In the genomic region with DNA sequence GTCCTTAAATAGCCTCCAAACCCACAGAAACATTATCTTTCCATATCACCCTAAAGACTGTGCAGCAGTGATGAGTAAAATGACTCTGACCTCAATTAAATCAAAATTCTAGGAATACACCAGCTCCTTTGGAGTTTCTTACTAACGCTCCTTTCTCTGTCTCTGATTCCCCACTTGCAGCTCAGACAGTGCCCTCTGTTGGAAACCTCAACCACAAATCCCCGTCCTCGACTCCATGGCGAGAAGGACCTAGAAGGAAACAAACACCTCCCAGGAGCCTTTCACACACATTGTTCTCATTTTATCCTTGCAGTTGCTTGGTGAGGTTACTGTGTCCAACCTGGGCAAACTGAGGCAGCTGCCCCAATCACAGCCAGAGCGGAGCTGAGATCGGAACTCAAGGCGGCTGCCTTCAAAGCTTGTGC, we compare ENCODE assay signal across 11 cellular contexts. TPM values are rescaled to one million over a fixed set of nuclear protein-coding genes. Genes with fewer than 3 reads are reported as not detected.
A peak's percentile ranks its signal among the peaks of the same experiment; 100 is the strongest.
DNase-seq lines count a peak whose midpoint lies in the region; ATAC-seq and TF ChIP-seq lines count a peak whose summit lies in the region.
"Had no signal": no experiment of that assay in that cellular context is flagged by ENCODE, and none has a peak within 500 bp of the region (broad histone marks: within the 10 kb centered on the region; RNA-seq: fewer than 3 reads in every experiment).

No MANE protein-coding gene starts in this region.

- H3K27ac ChIP-seq in thoracic aorta = no peak overlapping the region

- H3K27ac Mint-ChIP-seq in brain = peak overlapping the region in 1 of 5 experiments; percentile 15
- H3K27ac Mint-ChIP-seq: IgD-negative memory B cell; natural killer cell treated with Interleukin-12 subunit alpha and Interleukin-12 subunit beta and Interleukin-15 and Interleukin-18, amount 100 ng/mL, for 72 hours; T-helper 1 cell treated with Interleukin-12 subunit alpha and Interleukin-12 subunit beta and Interleukin-4 antibody, amounts not matched to agents 30 μg/mL and 1 μg/mL, for 36 hours had no signal

- H3K27me3 ChIP-seq in kidney epithelial cell (ENCODE audit: control insufficient read depth, insufficient read depth, low read length) (no peaks in the 10 kb centered on the region), thoracic aorta (replicated peaks; ENCODE audit: insufficient read depth) (no peaks in the 10 kb centered on the region)

- DNase-seq in DMS53 (lab: John Stamatoyannopoulos, UW) (peak; percentile 26), DMS53 treated with DMSO at 0.1 percent for 48 hours (lab: John Stamatoyannopoulos, UW; ENCODE audit: unreplicated experiment) (no peak), kidney epithelial cell (ENCODE audit: low read depth) (no peak), thoracic aorta (ENCODE audit: low spot score) (no peak), dedifferentiated amniotic fluid mesenchymal stem cell (ENCODE audit: extremely low spot score) (no peak), NCI-H526 treated with DMSO at 0.1 percent for 48 hours (lab: John Stamatoyannopoulos, UW) (no peak)

- no peak for ATAC-seq in thoracic aorta (ENCODE audit: insufficient number of reproducible peaks, low FRiP score, low read depth)
- ATAC-seq in HG03159 (IDR thresholded peaks at IDR 0.05; ENCODE audit: unreplicated experiment) = no peak
- ATAC-seq: natural killer cell treated with Interleukin-12 subunit alpha and Interleukin-12 subunit beta and Interleukin-15 and Interleukin-18, amount 100 ng/mL, for 72 hours had no signal

- H3K4me1 Mint-ChIP-seq in brain = peaks cover 8% of the 10 kb centered on the region

- H3K9me3 Mint-ChIP-seq in brain = peaks cover 0 to 2% (median 0%) of the 10 kb centered on the region in 5 experiments
- H3K9me3 Mint-ChIP-seq: IgD-negative memory B cell; natural killer cell treated with Interleukin-12 subunit alpha and Interleukin-12 subunit beta and Interleukin-15 and Interleukin-18, amount 100 ng/mL, for 72 hours; T-helper 1 cell treated with Interleukin-12 subunit alpha and Interleukin-12 subunit beta and Interleukin-4 antibody, amounts not matched to agents 30 μg/mL and 1 μg/mL, for 36 hours had no signal

- H3K36me3 ChIP-seq in kidney epithelial cell (ENCODE audit: control insufficient read depth, insufficient read depth, low read length) (no peaks in the 10 kb centered on the region), thoracic aorta (no peaks in the 10 kb centered on the region)

- no peak overlapping the region for H3K4me3 Mint-ChIP-seq in brain
- H3K4me3 Mint-ChIP-seq: IgD-negative memory B cell; natural killer cell treated with Interleukin-12 subunit alpha and Interleukin-12 subunit beta and Interleukin-15 and Interleukin-18, amount 100 ng/mL, for 72 hours; T-helper 1 cell treated with Interleukin-12 subunit alpha and Interleukin-12 subunit beta and Interleukin-4 antibody, amounts not matched to agents 30 μg/mL and 1 μg/mL, for 36 hours had no signal

- peaks cover 13% of the 10 kb centered on the region for H3K27me3 Mint-ChIP-seq in brain

- no peaks in the 10 kb centered on the region for H3K36me3 Mint-ChIP-seq in brain
- H3K36me3 Mint-ChIP-seq: IgD-negative memory B cell; natural killer cell treated with Interleukin-12 subunit alpha and Interleukin-12 subunit beta and Interleukin-15 and Interleukin-18, amount 100 ng/mL, for 72 hours had no signal

- no peak overlapping the region for H3K4me3 ChIP-seq in kidney epithelial cell (ENCODE audit: low read depth, low read length)
- H3K4me3 ChIP-seq in thoracic aorta = no peak overlapping the region

- TF ChIP-seq CTCF in brain (conservative IDR thresholded peaks at IDR 0.05) = peak; percentile 41 to 44
- TF ChIP-seq CTCF in kidney epithelial cell (IDR thresholded peaks at IDR 0.05; ENCODE audit: insufficient read depth, low read length, poor library complexity, severe bottlenecking) = peak; percentile 38
- TF ChIP-seq CTCF in thoracic aorta (IDR thresholded peaks at IDR 0.05) = peak; percentile 12

- no peaks in the 10 kb centered on the region for H3K4me1 ChIP-seq in thoracic aorta (ENCODE audit: control insufficient read depth in 1 of 2, low read depth in 2 of 2)

- no peaks in the 10 kb centered on the region for H3K9me3 ChIP-seq in thoracic aorta

RNA-seq across cellular contexts. Expression of gene PARD6B, which starts 17.7 kb away (rescaled TPM):
- polyA plus RNA-seq in brain (ENCODE audit: insufficient read depth, low read depth, low replicate concordance) = 0.51 TPM
- total RNA-seq in kidney epithelial cell (23.7 and 24.0 TPM in 2 replicates), thoracic aorta (10 to 100 TPM in 1 of 2 donors, 1 to 10 TPM in 1; 2.8 to 10.7 TPM)

RNA-seq across cellular contexts. Expression of gene RIPOR3, which starts 22.3 kb away (rescaled TPM):
- 0.29 TPM for polyA plus RNA-seq in brain (ENCODE audit: insufficient read depth, low read depth, low replicate concordance)
- 0.08 and 0.41 TPM in 2 replicates for total RNA-seq in kidney epithelial cell
- 1 to 10 TPM; 4.5 to 8.4 TPM for total RNA-seq in thoracic aorta
- total RNA-seq: natural killer cell treated with Interleukin-12 subunit alpha and Interleukin-12 subunit beta and Interleukin-15 and Interleukin-18, amount 100 ng/mL, for 72 hours had no signal
